15 cellular contexts compared by ENCODE assay signal in the genomic region with DNA sequence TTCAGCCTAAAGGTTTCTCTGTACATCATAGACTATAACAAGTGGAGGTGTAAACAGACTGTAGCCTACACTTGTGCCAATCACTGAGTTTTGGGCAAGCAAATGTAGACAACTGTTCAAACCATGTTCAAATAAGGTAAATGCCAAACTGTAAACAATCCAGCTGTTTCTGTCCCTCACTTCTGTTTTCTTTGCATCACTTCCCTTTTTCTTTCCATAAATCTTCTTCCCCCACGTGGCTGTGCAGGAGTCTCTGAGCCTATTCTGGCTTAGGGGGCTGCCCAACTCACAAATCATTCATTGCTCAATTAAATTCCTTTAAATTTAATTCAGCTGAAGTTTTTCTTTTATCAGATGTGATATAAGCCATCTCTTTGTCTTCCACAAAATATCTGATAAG.
"Had no signal": no experiment of that assay in that cellular context is flagged by ENCODE, and none has a peak within 500 bp of the region (broad histone marks: within the 10 kb centered on the region; RNA-seq: fewer than 3 reads in every experiment).

No MANE protein-coding gene starts in this region.

- H3K4me1 ChIP-seq: adrenal gland, gastrocnemius medialis, pancreas, tibial artery, uterus had no signal

- H3K27ac ChIP-seq: adrenal gland, gastrocnemius medialis, pancreas, tibial artery, uterus had no signal

- H3K4me3 ChIP-seq: adrenal gland, gastrocnemius medialis, pancreas, tibial artery, uterus had no signal

- ATAC-seq: activated CD8-positive, alpha-beta T cell treated with anti-CD3 and anti-CD28 coated beads, Interleukin-2, amount 10 ng/mL, durations not matched to agents 7 days and 5 days; gastrocnemius medialis; left colon; pancreas; stimulated activated memory B cell treated with anti-CD40 and anti-IgM and Interleukin-4, amounts not matched to agents 10 μg/mL and 1 μg/mL and 100 μg/mL, for 72 hours had no signal

- FAIRE-seq: islet of Langerhans, pancreas had no signal

- H3K27me3 ChIP-seq: adrenal gland, gastrocnemius medialis, pancreas, tibial artery, uterus had no signal

- H3K36me3 ChIP-seq: adrenal gland, gastrocnemius medialis, pancreas, tibial artery, uterus had no signal

- DNase-seq: activated B cell treated with CpG ODN at 0.5 μM for 24 hours; activated CD4-positive, alpha-beta T cell treated with anti-CD3 and anti-CD28 coated beads for 48 hours; activated CD8-positive, alpha-beta memory T cell treated with anti-CD3 and anti-CD28 coated beads, Interleukin-2, amount 50 U/mL, for 4 hours; activated CD8-positive, alpha-beta T cell treated with anti-CD3 and anti-CD28 coated beads, Interleukin-2, amount 10 ng/mL, durations not matched to agents 7 days and 5 days; activated effector memory CD4-positive, alpha-beta T cell treated with anti-CD3 and anti-CD28 coated beads, Interleukin-2, amount 50 U/mL, for 16 hours; activated T-cell treated with anti-CD3 and anti-CD28 coated beads, Interleukin-2, amount 50 U/mL, for 48 hours; adrenal gland; erythroblast; gastrocnemius medialis; left colon; pancreas; tibial artery; uterus had no signal

- H3K9me3 ChIP-seq: adrenal gland, gastrocnemius medialis, pancreas, uterus had no signal
